ENCODE assay signal across 18 cellular contexts in the genomic region with DNA sequence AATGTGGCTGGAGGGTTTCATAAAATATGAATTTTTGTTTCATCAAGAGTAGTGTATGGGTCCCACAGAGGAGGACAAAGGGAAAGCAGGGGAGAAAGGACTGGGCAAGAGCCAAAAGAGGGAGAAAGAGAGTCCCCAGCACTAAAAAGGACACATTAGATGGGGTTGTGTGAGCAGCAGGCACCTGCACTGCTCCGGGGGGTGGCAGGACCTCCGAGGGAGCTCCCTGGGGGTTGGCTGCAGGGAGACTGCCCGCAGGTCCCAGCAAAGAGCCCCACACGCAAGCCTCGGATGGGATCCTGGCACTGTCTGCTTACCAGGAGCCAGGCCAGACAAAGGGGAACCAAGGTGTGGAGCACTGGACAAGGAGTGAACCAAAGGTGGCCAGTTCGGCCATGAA.
A peak's percentile ranks its signal among the peaks of the same experiment; 100 is the strongest.
DNase-seq lines count a peak whose midpoint lies in the region; ATAC-seq and TF ChIP-seq lines count a peak whose summit lies in the region.
"Had no signal": no experiment of that assay in that cellular context is flagged by ENCODE, and none has a peak within 500 bp of the region (broad histone marks: within the 10 kb centered on the region; RNA-seq: fewer than 3 reads in every experiment).

No MANE protein-coding gene starts in this region.

- no peak overlapping the region for H3K23ac ChIP-seq in neuronal stem cell (ENCODE audit: low read depth, low read length, poor library complexity)

- H3K79me1 ChIP-seq in neuronal stem cell (ENCODE audit: low read depth, low read length), result no peaks in the 10 kb centered on the region

- in situ Hi-C loops in mammary epithelial cell (cut with MboI; ENCODE audit: low sequenced_read_pairs in 2 of 2), result no loop called here

- no peak overlapping the region for H2AFZ ChIP-seq in neuronal stem cell (ENCODE audit: low read length)
- no peak overlapping the region for H2AFZ ChIP-seq in mammary epithelial cell (ENCODE audit: low read depth, low read length)

- H2BK15ac ChIP-seq in neuronal stem cell (ENCODE audit: low read length), result no peak overlapping the region

- H3K27me3 ChIP-seq in right atrium auricular region (no peaks in the 10 kb centered on the region), right cardiac atrium (ENCODE audit: control insufficient read depth, insufficient read depth) (no peaks in the 10 kb centered on the region), neuronal stem cell (ENCODE audit: control insufficient read depth in 3 of 3, insufficient read depth in 3 of 3, low read depth in 1 of 3, low read length in 3 of 3) (peaks cover 0 to 4% (median 0%) of the 10 kb centered on the region in 3 experiments), mammary epithelial cell (ENCODE audit: insufficient read depth, low read length) (no peaks in the 10 kb centered on the region)
- H3K27me3 ChIP-seq: BLaER1 treated with 17β-estradiol and CSF1 and Interleukin-3, amounts not matched to agents 10 nM and 100 nM had no signal

- H3K27ac ChIP-seq in right atrium auricular region, result no peak overlapping the region
- no peak overlapping the region for H3K27ac ChIP-seq in right cardiac atrium (ENCODE audit: low read length)
- H3K27ac ChIP-seq in neuronal stem cell (replicated peaks; ENCODE audit: low read length), result no peak overlapping the region
- no peak overlapping the region for H3K27ac ChIP-seq in mammary epithelial cell (ENCODE audit: insufficient read depth, low read depth, low read length)
- H3K27ac ChIP-seq: 22Rv1; A549; BLaER1 treated with 17β-estradiol and CSF1 and Interleukin-3, amounts not matched to agents 10 nM and 100 nM had no signal

- no TSS peak for BruUV-seq in mammary epithelial cell (replicated peaks; lab: Mats Ljungman, UMichigan)

- no peaks in the 10 kb centered on the region for H3K79me2 ChIP-seq in mammary epithelial cell (ENCODE audit: insufficient read depth, low read length)

- H3K18ac ChIP-seq in neuronal stem cell (ENCODE audit: low read length), result peak overlapping the region; percentile 19

- H3K36me3 ChIP-seq in right atrium auricular region (no peaks in the 10 kb centered on the region), neuronal stem cell (replicated peaks in 1 of 2; ENCODE audit: control insufficient read depth in 2 of 2, insufficient read depth in 2 of 2, low read length in 2 of 2) (no peaks in the 10 kb centered on the region), mammary epithelial cell (ENCODE audit: insufficient read depth, low read length) (no peaks in the 10 kb centered on the region)
- H3K36me3 ChIP-seq: BLaER1 treated with 17β-estradiol and CSF1 and Interleukin-3, amounts not matched to agents 10 nM and 100 nM had no signal

- no peak overlapping the region for H2BK12ac ChIP-seq in neuronal stem cell (ENCODE audit: low read length)

- H4K8ac ChIP-seq in neuronal stem cell (ENCODE audit: low read depth, low read length), result no peak overlapping the region

- H3K14ac ChIP-seq in neuronal stem cell (ENCODE audit: low read length), result no peak overlapping the region

- dilution Hi-C loops in mammary epithelial cell (cut with HindIII; ENCODE audit: low sequenced_read_pairs), result no loop called here

- H4K20me1 ChIP-seq in mammary epithelial cell (ENCODE audit: insufficient read depth, low read length), result no peaks in the 10 kb centered on the region
- H4K20me1 ChIP-seq: BLaER1 treated with 17β-estradiol and CSF1 and Interleukin-3, amounts not matched to agents 10 nM and 100 nM had no signal

- H3K9ac ChIP-seq in neuronal stem cell (ENCODE audit: low read depth, low read length, poor library complexity), result no peak overlapping the region
- H3K9ac ChIP-seq in mammary epithelial cell (ENCODE audit: insufficient read depth, low read length), result no peak overlapping the region
- H3K9ac ChIP-seq: BLaER1 treated with 17β-estradiol and CSF1 and Interleukin-3, amounts not matched to agents 10 nM and 100 nM had no signal

- H3K4me2 ChIP-seq in neuronal stem cell (ENCODE audit: insufficient read depth, low read length, poor library complexity, severe bottlenecking) (no peak overlapping the region), mammary epithelial cell (ENCODE audit: insufficient read depth, low read depth, low read length) (no peak overlapping the region)
- H3K4me2 ChIP-seq: A549; BLaER1 treated with 17β-estradiol and CSF1 and Interleukin-3, amounts not matched to agents 10 nM and 100 nM had no signal

- no peak for TF ChIP-seq CTCF in right atrium auricular region (IDR thresholded peaks at IDR 0.05)
- TF ChIP-seq CTCF in mammary epithelial cell (conservative IDR thresholded peaks at IDR 0.05 in 1 of 2, IDR thresholded peaks at IDR 0.05 in 1 of 2; ENCODE audit: extremely low read depth in 1 of 2, insufficient read depth in 1 of 2, low read depth in 1 of 2, low read length in 2 of 2), result no peak

- H2BK120ac ChIP-seq in neuronal stem cell (ENCODE audit: low read depth, low read length), result no peak overlapping the region

- no peak overlapping the region for H4K91ac ChIP-seq in neuronal stem cell (ENCODE audit: low read depth, low read length, poor library complexity)

- ATAC-seq in right cardiac atrium (no peak), GM19463 (IDR thresholded peaks at IDR 0.05; ENCODE audit: unreplicated experiment) (no peak)
- ATAC-seq: A549 had no signal

- H2BK5ac ChIP-seq in neuronal stem cell (ENCODE audit: low read length), result no peak overlapping the region

- intact Hi-C loops in right cardiac atrium (cut with DNase I) (no loop called here), mammary epithelial cell (cut with micrococcal nuclease) (no loop called here)

- CTCF ChIA-PET in mammary epithelial cell (lab: Charles Lee; ENCODE audit: low non-redundant PET), result no interaction called here

- H2AK5ac ChIP-seq in neuronal stem cell (ENCODE audit: low read depth, low read length), result no peak overlapping the region

- no peaks in the 10 kb centered on the region for H3K9me3 ChIP-seq in right atrium auricular region
- no peaks in the 10 kb centered on the region for H3K9me3 ChIP-seq in right cardiac atrium (ENCODE audit: control insufficient read depth, low read length)
- H3K9me3 ChIP-seq in neuronal stem cell (replicated peaks in 1 of 2; ENCODE audit: control insufficient read depth in 2 of 2, insufficient read depth in 1 of 2, low read depth in 1 of 2, low read length in 2 of 2), result no peaks in the 10 kb centered on the region
- no peaks in the 10 kb centered on the region for H3K9me3 ChIP-seq in mammary epithelial cell (replicated peaks; ENCODE audit: insufficient read depth, low read length)
- H3K9me3 ChIP-seq: A549, Caco-2 had no signal

- DNase-seq in right atrium auricular region (ENCODE audit: low spot score) (peak; percentile 42), right cardiac atrium (no peak), islet precursor cell (peak; percentile 31), neuronal stem cell (ENCODE audit: low spot score) (no peak), mammary epithelial cell (no peak), COLO829 (ENCODE audit: low spot score) (no peak)
- DNase-seq: AML-193; Caco-2; Calu3; CD4-positive, alpha-beta memory T cell; CD4-positive, CD25-positive, alpha-beta regulatory T cell; CD8-positive, alpha-beta memory T cell; DMS79 treated with DMSO at 0.1 percent for 48 hours; GF-D8 had no signal

- H3K4me1 ChIP-seq in right atrium auricular region, result no peaks in the 10 kb centered on the region
- H3K4me1 ChIP-seq in right cardiac atrium (ENCODE audit: control insufficient read depth, insufficient read depth, low read length), result no peaks in the 10 kb centered on the region
- H3K4me1 ChIP-seq in neuronal stem cell (ENCODE audit: control insufficient read depth in 2 of 2, insufficient read depth in 1 of 2, low read depth in 1 of 2, low read length in 2 of 2), result no peaks in the 10 kb centered on the region
- no peaks in the 10 kb centered on the region for H3K4me1 ChIP-seq in mammary epithelial cell (ENCODE audit: insufficient read depth, low read length)
- H3K4me1 ChIP-seq: A549, Caco-2 had no signal

- H3K4ac ChIP-seq in neuronal stem cell (ENCODE audit: low read length), result no peak overlapping the region

- H3K4me3 ChIP-seq in right atrium auricular region (no peak overlapping the region), right cardiac atrium (ENCODE audit: low read length) (no peak overlapping the region), neuronal stem cell (ENCODE audit: low read length in 2 of 2) (no peak overlapping the region), mammary epithelial cell (replicated peaks in 1 of 3; ENCODE audit: insufficient read depth in 1 of 3, low read depth in 2 of 3, low read length in 3 of 3) (no peak overlapping the region)
- H3K4me3 ChIP-seq: A549; BLaER1 treated with 17β-estradiol and CSF1 and Interleukin-3, amounts not matched to agents 10 nM and 100 nM had no signal

- WGBS in right cardiac atrium, result 86% methylated on average over 6 of the region's 6 CpGs
- no CpG with 5 or more reads among the region's 6 CpGs for WGBS in neuronal stem cell (ENCODE audit: extremely low coverage in 2 of 2, insufficient read length in 2 of 2, insufficient replicate concordance in 1 of 2), 2 donors
- WGBS in mammary epithelial cell (ENCODE audit: low coverage, missing lambda C conversion rate), result 74% methylated on average over 4 of the region's 6 CpGs

Comparison
In these comparisons a context has a peak if more than half of its experiments do, and no peak if none do; other contexts are left out.
1. DNase-seq: peak in right atrium auricular region (single experiment) and islet precursor cell (single experiment); none in right cardiac atrium (0 of 3), neuronal stem cell (single experiment), mammary epithelial cell (single experiment) and COLO829 (single experiment).